ENCODE assay signal across 14 cellular contexts in genomic region chr2:239310401-239311061, GRCh38.
DNase-seq lines count a peak whose midpoint lies in the region; ATAC-seq and TF ChIP-seq lines count a peak whose summit lies in the region.
"Had no signal": no experiment of that assay in that cellular context is flagged by ENCODE, and none has a peak within 500 bp of the region (broad histone marks: within the 10 kb centered on the region; RNA-seq: fewer than 3 reads in every experiment).

No MANE protein-coding gene starts in this region.

- H3K4me1 Mint-ChIP-seq in WTC11, result peaks cover 13% of the 10 kb centered on the region

- no peak for ATAC-seq in WTC11
- ATAC-seq: CD8-positive, alpha-beta T cell; T-cell had no signal

- no peaks in the 10 kb centered on the region for H3K27me3 Mint-ChIP-seq in WTC11 (ENCODE audit: low read depth)
- H3K27me3 Mint-ChIP-seq: activated naive CD8-positive, alpha-beta T cell treated with anti-CD3 and anti-CD28 coated beads, Interleukin-2, amount 10 ng/mL, durations not matched to agents 7 days and 5 days; T-cell had no signal

- TF ChIP-seq CTCF in WTC11 (IDR thresholded peaks at IDR 0.05) (no peak), dorsolateral prefrontal cortex (IDR thresholded peaks at IDR 0.05 in 54 of 56, conservative IDR thresholded peaks at IDR 0.05 in 2 of 56; ENCODE audit: low read depth in 1 of 56, partially characterized antibody in 56 of 56) (no peak)

- POLR2A ChIA-PET in WTC11 (lab: Charles Lee), result no interaction called here

- H3K27ac ChIP-seq in dorsolateral prefrontal cortex (peak overlapping the region; percentile 57 to 97 (median 90)), substantia nigra (ENCODE audit: low read depth, low read length, poor library complexity, severe bottlenecking) (peak overlapping the region; percentile 91)

- peaks cover 18% of the 10 kb centered on the region for H3K9me3 Mint-ChIP-seq in WTC11
- H3K9me3 Mint-ChIP-seq: CD8-positive, alpha-beta T cell had no signal

- H3K27me3 ChIP-seq in dorsolateral prefrontal cortex, result no peaks in the 10 kb centered on the region
- no peaks in the 10 kb centered on the region for H3K27me3 ChIP-seq in mucosa of stomach (ENCODE audit: control insufficient read depth, insufficient read depth, low read length)

- H3K4me3 ChIP-seq in dorsolateral prefrontal cortex (peak overlapping the region in 2 of 59 donors; percentile 4 to 16), mucosa of stomach (ENCODE audit: low read length) (no peak overlapping the region)

- no peak overlapping the region for H3K4me3 Mint-ChIP-seq in WTC11
- H3K4me3 Mint-ChIP-seq: activated naive CD8-positive, alpha-beta T cell treated with anti-CD3 and anti-CD28 coated beads, Interleukin-2, amount 10 ng/mL, durations not matched to agents 7 days and 5 days; CD8-positive, alpha-beta T cell; T-cell had no signal

- no peak for DNase-seq in WTC11 (ENCODE audit: low spot score)
- DNase-seq in dorsolateral prefrontal cortex, result peak in 5 of 10 donors; percentile 0 to 76 (median 49)
- DNase-seq in substantia nigra (lab: John Stamatoyannopoulos, UW), result peak in 11 of 49 donors; percentile 36 to 82 (median 52)
- no peak for DNase-seq in NCI-H146 treated with DMSO at 0.1 percent for 48 hours (lab: John Stamatoyannopoulos, UW; ENCODE audit: unreplicated experiment)
- no peak for DNase-seq in NCI-H187 (lab: John Stamatoyannopoulos, UW)
- no peak for DNase-seq in stimulated activated CD4-positive, alpha-beta T cell treated with anti-CD3 and anti-CD28 coated beads, Interleukin-2, amount 100 ng/mL, for 48 hours
- DNase-seq: activated naive CD8-positive, alpha-beta T cell treated with anti-CD3 and anti-CD28 coated beads, Interleukin-2, amount 10 ng/mL, durations not matched to agents 7 days and 5 days; left cardiac atrium; OCI-M1; stimulated activated CD4-positive, alpha-beta T cell treated with anti-CD3 and anti-CD28 coated beads, Interleukin-4, amount 100 ng/mL, for 1 hour; stimulated activated naive CD4-positive, alpha-beta T cell had no signal

- no peaks in the 10 kb centered on the region for H3K36me3 ChIP-seq in mucosa of stomach (ENCODE audit: control insufficient read depth, insufficient read depth, low read length)

- peak overlapping the region; percentile 16 for H3K9ac ChIP-seq in mucosa of stomach (ENCODE audit: low read length)

- H3K27ac Mint-ChIP-seq in WTC11, result peak overlapping the region; percentile 32; the same call in 1 of the 2 replicates
- H3K27ac Mint-ChIP-seq: activated naive CD8-positive, alpha-beta T cell treated with anti-CD3 and anti-CD28 coated beads, Interleukin-2, amount 10 ng/mL, durations not matched to agents 7 days and 5 days; CD8-positive, alpha-beta T cell; T-cell had no signal

- peaks cover 21% of the 10 kb centered on the region for H3K36me3 Mint-ChIP-seq in WTC11

- H3K4me1 ChIP-seq in mucosa of stomach (ENCODE audit: control insufficient read depth, insufficient read depth, low read length), result peaks cover 5% of the 10 kb centered on the region

- CTCF ChIA-PET in WTC11 (lab: Charles Lee), result no interaction called here

- no peaks in the 10 kb centered on the region for H3K9me3 ChIP-seq in mucosa of stomach (ENCODE audit: control insufficient read depth, low read length)

- intact Hi-C loops in dorsolateral prefrontal cortex (cut with DNase I), result no loop called here

TF ChIP-seq in WTC11, 78 proteins besides CTCF, POLR2A, EP300 and RAD21:
- TF ChIP-seq PRDM15 (CRISPR knock-in tag; IDR thresholded peaks at IDR 0.05) (no peak), IRF2 (CRISPR knock-in tag; IDR thresholded peaks at IDR 0.05; ENCODE audit: borderline replicate concordance, low read depth) (no peak), ZMAT4 (CRISPR knock-in tag; IDR thresholded peaks at IDR 0.05) (no peak), ZNF232 (CRISPR knock-in tag; IDR thresholded peaks at IDR 0.05) (no peak), SMAD3 (CRISPR knock-in tag; IDR thresholded peaks at IDR 0.05; ENCODE audit: borderline replicate concordance) (no peak), TEAD1 (CRISPR knock-in tag; IDR thresholded peaks at IDR 0.05) (no peak), FOXK1 (CRISPR knock-in tag; IDR thresholded peaks at IDR 0.05) (no peak), ZSCAN18 (CRISPR knock-in tag; IDR thresholded peaks at IDR 0.05) (no peak), RORB (CRISPR knock-in tag; IDR thresholded peaks at IDR 0.05) (no peak), EMX1 (CRISPR knock-in tag; IDR thresholded peaks at IDR 0.05) (no peak), FOXP1 (CRISPR knock-in tag; IDR thresholded peaks at IDR 0.05; ENCODE audit: borderline replicate concordance) (no peak)
- TF ChIP-seq, protein P1, sequence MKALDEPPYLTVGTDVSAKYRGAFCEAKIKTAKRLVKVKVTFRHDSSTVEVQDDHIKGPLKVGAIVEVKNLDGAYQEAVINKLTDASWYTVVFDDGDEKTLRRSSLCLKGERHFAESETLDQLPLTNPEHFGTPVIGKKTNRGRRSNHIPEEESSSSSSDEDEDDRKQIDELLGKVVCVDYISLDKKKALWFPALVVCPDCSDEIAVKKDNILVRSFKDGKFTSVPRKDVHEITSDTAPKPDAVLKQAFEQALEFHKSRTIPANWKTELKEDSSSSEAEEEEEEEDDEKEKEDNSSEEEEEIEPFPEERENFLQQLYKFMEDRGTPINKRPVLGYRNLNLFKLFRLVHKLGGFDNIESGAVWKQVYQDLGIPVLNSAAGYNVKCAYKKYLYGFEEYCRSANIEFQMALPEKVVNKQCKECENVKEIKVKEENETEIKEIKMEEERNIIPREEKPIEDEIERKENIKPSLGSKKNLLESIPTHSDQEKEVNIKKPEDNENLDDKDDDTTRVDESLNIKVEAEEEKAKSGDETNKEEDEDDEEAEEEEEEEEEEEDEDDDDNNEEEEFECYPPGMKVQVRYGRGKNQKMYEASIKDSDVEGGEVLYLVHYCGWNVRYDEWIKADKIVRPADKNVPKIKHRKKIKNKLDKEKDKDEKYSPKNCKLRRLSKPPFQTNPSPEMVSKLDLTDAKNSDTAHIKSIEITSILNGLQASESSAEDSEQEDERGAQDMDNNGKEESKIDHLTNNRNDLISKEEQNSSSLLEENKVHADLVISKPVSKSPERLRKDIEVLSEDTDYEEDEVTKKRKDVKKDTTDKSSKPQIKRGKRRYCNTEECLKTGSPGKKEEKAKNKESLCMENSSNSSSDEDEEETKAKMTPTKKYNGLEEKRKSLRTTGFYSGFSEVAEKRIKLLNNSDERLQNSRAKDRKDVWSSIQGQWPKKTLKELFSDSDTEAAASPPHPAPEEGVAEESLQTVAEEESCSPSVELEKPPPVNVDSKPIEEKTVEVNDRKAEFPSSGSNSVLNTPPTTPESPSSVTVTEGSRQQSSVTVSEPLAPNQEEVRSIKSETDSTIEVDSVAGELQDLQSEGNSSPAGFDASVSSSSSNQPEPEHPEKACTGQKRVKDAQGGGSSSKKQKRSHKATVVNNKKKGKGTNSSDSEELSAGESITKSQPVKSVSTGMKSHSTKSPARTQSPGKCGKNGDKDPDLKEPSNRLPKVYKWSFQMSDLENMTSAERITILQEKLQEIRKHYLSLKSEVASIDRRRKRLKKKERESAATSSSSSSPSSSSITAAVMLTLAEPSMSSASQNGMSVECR (CRISPR knock-in tag; IDR thresholded peaks at IDR 0.05; ENCODE audit: borderline replicate concordance), result no peak
